Comparison of ENCODE assay signal across 20 cellular contexts in the genomic region with DNA sequence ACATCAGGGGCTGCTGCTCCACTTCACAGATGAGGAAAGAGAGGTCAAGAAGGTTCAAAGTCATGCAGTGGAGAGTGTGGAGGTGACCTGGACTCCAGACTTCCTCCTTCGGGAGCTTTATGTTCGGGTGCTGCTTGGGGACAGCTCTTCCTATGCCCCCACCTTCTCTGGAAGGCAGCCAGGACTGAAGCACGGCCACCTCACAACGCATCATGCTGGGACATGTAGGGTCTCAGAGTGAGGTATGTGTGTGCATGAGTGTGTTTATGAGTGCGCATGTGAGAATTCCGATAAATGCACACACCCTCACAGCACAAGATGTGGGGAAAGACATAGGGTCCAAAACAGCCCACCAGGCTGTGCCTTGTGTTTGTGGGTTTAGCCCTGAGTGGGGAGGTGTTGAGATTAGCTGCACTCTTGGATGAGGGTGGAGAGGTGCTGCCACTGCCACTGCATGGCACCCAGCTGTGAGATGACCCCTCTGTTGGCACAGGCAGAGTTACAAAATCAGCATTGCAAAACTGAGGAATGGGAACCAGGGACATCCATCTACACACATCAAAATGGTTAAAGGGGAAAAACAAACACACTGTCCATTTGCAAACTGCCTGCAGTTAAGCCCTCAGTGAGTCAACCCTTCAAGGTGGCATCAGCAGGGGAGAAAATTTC.
DNase-seq lines count a peak whose midpoint lies in the region; ATAC-seq, FAIRE-seq and TF ChIP-seq lines count a peak whose summit lies in the region.
"Had no signal": no experiment of that assay in that cellular context is flagged by ENCODE, and none has a peak within 500 bp of the region (broad histone marks: within the 10 kb centered on the region; RNA-seq: fewer than 3 reads in every experiment).

No MANE protein-coding gene starts in this region.

- no peak overlapping the region for H2AK5ac ChIP-seq in mesenchymal stem cell (ENCODE audit: low read length, severe bottlenecking)

- H3K14ac ChIP-seq in mesenchymal stem cell (ENCODE audit: low read length in 2 of 2) = no peak overlapping the region

- peak; percentile 49 to 60; a peak in 3 of 5 replicates for TF ChIP-seq EP300 in A549 (IDR thresholded peaks at IDR 0.05)

- peaks cover 10 to 12% of the 10 kb centered on the region in 2 experiments for H3K36me3 ChIP-seq in mesenchymal stem cell (ENCODE audit: control insufficient read depth in 1 of 2, insufficient read depth in 2 of 2, low read depth in 1 of 2, low read length in 2 of 2)
- no peaks in the 10 kb centered on the region for H3K36me3 ChIP-seq in PC-9 (ENCODE audit: low read depth)
- H3K36me3 ChIP-seq in Karpas-422 (ENCODE audit: insufficient read depth, low read length) = peaks cover 5% of the 10 kb centered on the region; the same call in 1 of the 2 replicates
- H3K36me3 ChIP-seq: heart right ventricle, pancreas, Peyer's patch had no signal

- no peak overlapping the region for H4K8ac ChIP-seq in mesenchymal stem cell (ENCODE audit: low read length)

- BruUV-seq in PC-9 (replicated peaks; lab: Mats Ljungman, UMichigan) = no TSS peak

- H3K9ac ChIP-seq in mesenchymal stem cell (ENCODE audit: low read length) (no peak overlapping the region), Karpas-422 (ENCODE audit: low read length) (no peak overlapping the region)
- H3K9ac ChIP-seq: KMS-11 had no signal

- H3F3A ChIP-seq in PC-9 (ENCODE audit: insufficient read depth, low read depth) = no peaks in the 10 kb centered on the region

- TF ChIP-seq RAD21 in A549 (conservative IDR thresholded peaks at IDR 0.05 in 1 of 2, IDR thresholded peaks at IDR 0.05 in 1 of 2) = no peak

- H3K23ac ChIP-seq in mesenchymal stem cell (ENCODE audit: low read length in 2 of 2) = no peak overlapping the region

- peak in 1 of 2 experiments; percentile 41 for DNase-seq in A549 (ENCODE audit: low read depth in 1 of 2, low spot score in 1 of 2)
- peak; percentile 4 for DNase-seq in DMS79 treated with DMSO at 0.1 percent for 48 hours (lab: John Stamatoyannopoulos, UW)
- peak; percentile 88 for DNase-seq in amniotic epithelial cell (ENCODE audit: low read depth)
- peak; percentile 18 for DNase-seq in mesenchymal stem cell
- no peak for DNase-seq in PC-9
- DNase-seq in occipital lobe (lab: John Stamatoyannopoulos, UW) = no peak
- DNase-seq in GM12892 (ENCODE audit: insufficient read length) = no peak
- DNase-seq in Karpas-422 = no peak
- DNase-seq: DND-41; heart right ventricle; NCI-H1092; NCI-H1930; NCI-H345; stimulated activated naive B cell treated with anti-CD40 and anti-IgM and Interleukin-4, amounts not matched to agents 10 μg/mL and 1 μg/mL and 100 μg/mL, for 72 hours had no signal

- H3K9me3 ChIP-seq in A549 = peaks cover 29% of the 10 kb centered on the region
- peaks cover 9% of the 10 kb centered on the region for H3K9me3 ChIP-seq in mesenchymal stem cell (ENCODE audit: control insufficient read depth, low read length)
- H3K9me3 ChIP-seq in PC-9 (ENCODE audit: insufficient read depth, low read depth) = no peaks in the 10 kb centered on the region; the same call in 1 of the 2 replicates
- peaks cover 6% of the 10 kb centered on the region; the same call in 1 of the 2 replicates for H3K9me3 ChIP-seq in Karpas-422 (ENCODE audit: low read length)
- H3K9me3 ChIP-seq: Peyer's patch had no signal

- CTCF ChIA-PET in A549 (lab: Yijun Ruan, JAX) = interaction anchor here (0.8 to 7.0 kb wide), 6 partner anchors 15 to 511 kb away, joined by 3 to 64 read pairs (median 5); no protein-coding TSS in a partner anchor
- CTCF ChIA-PET in PC-9 (lab: Charles Lee) = no interaction called here

- H2BK12ac ChIP-seq in mesenchymal stem cell (ENCODE audit: low read length in 2 of 2) = no peak overlapping the region

- H3K27me3 ChIP-seq in mesenchymal stem cell (ENCODE audit: control insufficient read depth in 1 of 2, insufficient read depth in 1 of 2, low read length in 2 of 2) (no peaks in the 10 kb centered on the region), PC-9 (ENCODE audit: insufficient read depth, low read depth) (no peaks in the 10 kb centered on the region), Karpas-422 (ENCODE audit: low read length) (no peaks in the 10 kb centered on the region)
- H3K27me3 ChIP-seq: heart right ventricle, pancreas, Peyer's patch had no signal

- ATAC-seq in A549 = peak; percentile 12 to 17; a peak in 5 of 6 replicates
- ATAC-seq: heart right ventricle; pancreas; stimulated activated naive B cell treated with anti-CD40 and anti-IgM and Interleukin-4, amounts not matched to agents 10 μg/mL and 1 μg/mL and 100 μg/mL, for 72 hours had no signal

- H3K18ac ChIP-seq in mesenchymal stem cell (ENCODE audit: low read depth in 1 of 2, low read length in 2 of 2) = no peak overlapping the region

- FAIRE-seq in A549 (lab: Jason Lieb, UNC) = no peak
- FAIRE-seq in GM12892 (lab: Jason Lieb, UNC) = no peak
- FAIRE-seq: islet of Langerhans, pancreas had no signal

- TF ChIP-seq CTCF in A549 (IDR thresholded peaks at IDR 0.05) = no peak
- no peak for TF ChIP-seq CTCF in PC-9 (conservative IDR thresholded peaks at IDR 0.05)

- H3K4me2 ChIP-seq in A549 (peak overlapping the region; percentile 33), mesenchymal stem cell (ENCODE audit: low read length, poor library complexity, severe bottlenecking) (no peak overlapping the region), PC-9 (no peak overlapping the region), Karpas-422 (ENCODE audit: low read depth, low read length, poor library complexity, severe bottlenecking) (no peak overlapping the region)
- H3K4me2 ChIP-seq: KMS-11 had no signal

- H3K27ac ChIP-seq in A549 = peak overlapping the region; percentile 25 to 65; a peak in 4 of 6 replicates
- H3K27ac ChIP-seq in mesenchymal stem cell (ENCODE audit: low read length, poor library complexity, severe bottlenecking) = no peak overlapping the region
- no peak overlapping the region for H3K27ac ChIP-seq in PC-9
- H3K27ac ChIP-seq in Karpas-422 (ENCODE audit: low read length) = no peak overlapping the region
- H3K27ac ChIP-seq: heart right ventricle, KMS-11, pancreas, Peyer's patch, VCaP had no signal

- H3K4me1 ChIP-seq in A549 (peaks cover 13% of the 10 kb centered on the region), mesenchymal stem cell (ENCODE audit: control insufficient read depth, insufficient read depth, low read depth, low read length) (no peaks in the 10 kb centered on the region), PC-9 (replicated peaks; ENCODE audit: insufficient read depth) (no peaks in the 10 kb centered on the region), Karpas-422 (ENCODE audit: low read length) (no peaks in the 10 kb centered on the region)
- H3K4me1 ChIP-seq: pancreas, Peyer's patch had no signal

- H3K79me2 ChIP-seq in PC-9 (ENCODE audit: low read depth) = no peaks in the 10 kb centered on the region
- no peaks in the 10 kb centered on the region for H3K79me2 ChIP-seq in Karpas-422 (ENCODE audit: low read length)

- H2BK5ac ChIP-seq in mesenchymal stem cell (ENCODE audit: low read depth, low read length, poor library complexity, severe bottlenecking) = no peak overlapping the region

- no peak overlapping the region for H2BK15ac ChIP-seq in mesenchymal stem cell (ENCODE audit: low read depth, poor library complexity, severe bottlenecking)

- 62% methylated on average over 6 of the region's 6 CpGs for WGBS in A549 (ENCODE audit: missing lambda C conversion rate)
- WGBS in mesenchymal stem cell = 84% methylated on average over 6 of the region's 6 CpGs

- no peak overlapping the region for H3K4me3 ChIP-seq in A549
- no peak overlapping the region for H3K4me3 ChIP-seq in mesenchymal stem cell (ENCODE audit: insufficient read depth in 1 of 2, low read depth in 1 of 2, low read length in 2 of 2)
- no peak overlapping the region for H3K4me3 ChIP-seq in PC-9
- no peak overlapping the region for H3K4me3 ChIP-seq in Karpas-422 (ENCODE audit: low read length)
- H3K4me3 ChIP-seq: heart right ventricle, lung, pancreas, Peyer's patch had no signal

- H4K91ac ChIP-seq in mesenchymal stem cell (ENCODE audit: low read length) = no peak overlapping the region

- intact Hi-C loops in PC-9 (cut with micrococcal nuclease; ENCODE audit: unreplicated experiment) = no loop called here

- no peak overlapping the region for H2AFZ ChIP-seq in mesenchymal stem cell (ENCODE audit: low read depth, low read length)
- H2AFZ ChIP-seq in PC-9 = no peak overlapping the region
- no peak overlapping the region for H2AFZ ChIP-seq in Karpas-422 (ENCODE audit: low read length)

- H3K4ac ChIP-seq in mesenchymal stem cell (ENCODE audit: low read depth in 1 of 2, low read length in 2 of 2) = no peak overlapping the region

- POLR2A ChIA-PET in A549 (lab: Yijun Ruan, JAX) (no interaction called here), PC-9 (lab: Charles Lee; ENCODE audit: unreplicated experiment) (no interaction called here)

- H3K9me2 ChIP-seq in PC-9 (ENCODE audit: insufficient read depth) (no peaks in the 10 kb centered on the region), Karpas-422 (replicated peaks; ENCODE audit: insufficient read depth, low read length) (no peaks in the 10 kb centered on the region)

- no peaks in the 10 kb centered on the region for H3K79me1 ChIP-seq in mesenchymal stem cell (replicated peaks; ENCODE audit: low read length, poor library complexity, severe bottlenecking)

- H4K20me1 ChIP-seq in PC-9 (ENCODE audit: insufficient read depth) (no peaks in the 10 kb centered on the region), Karpas-422 (ENCODE audit: insufficient read depth, low read depth, low read length) (no peaks in the 10 kb centered on the region)

- TF ChIP-seq POLR2A in A549 (IDR thresholded peaks at IDR 0.05; ENCODE audit: low read length) = no peak
- no peak for TF ChIP-seq POLR2A in GM12892 (IDR thresholded peaks at IDR 0.05; ENCODE audit: low read depth, low read length)

- H2BK120ac ChIP-seq in mesenchymal stem cell (ENCODE audit: low read depth, low read length) = no peak overlapping the region

TF ChIP-seq in A549, 52 proteins besides CTCF, POLR2A, EP300 and RAD21 (continues in another document):
- TF ChIP-seq KDM1A (IDR thresholded peaks at IDR 0.05; ENCODE audit: low read depth) (no peak), HDAC2 (IDR thresholded peaks at IDR 0.05) (no peak), KDM5A (IDR thresholded peaks at IDR 0.05) (no peak), NPAS2 (CRISPR knock-in tag; IDR thresholded peaks at IDR 0.05; ENCODE audit: borderline replicate concordance) (no peak)
- TF ChIP-seq, protein P1, sequence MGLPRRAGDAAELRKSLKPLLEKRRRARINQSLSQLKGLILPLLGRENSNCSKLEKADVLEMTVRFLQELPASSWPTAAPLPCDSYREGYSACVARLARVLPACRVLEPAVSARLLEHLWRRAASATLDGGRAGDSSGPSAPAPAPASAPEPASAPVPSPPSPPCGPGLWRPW (IDR thresholded peaks at IDR 0.05) = peak; percentile 49; the same call in 1 of the 2 replicates

Comparison
In these comparisons a context has a peak if more than half of its experiments do, and no peak if none do; other contexts are left out.
1. DNase-seq: peak in DMS79 treated with DMSO at 0.1 percent for 48 hours (single experiment), amniotic epithelial cell (single experiment) and mesenchymal stem cell (single experiment); none in PC-9 (0 of 2), occipital lobe (single experiment), GM12892 (single experiment) and Karpas-422 (single experiment).
2. H3K27ac ChIP-seq: peak in A549 (2 of 2); none in mesenchymal stem cell (single experiment), PC-9 (single experiment) and Karpas-422 (single experiment).